ENCODE assay signal across 26 cellular contexts in the genomic region with DNA sequence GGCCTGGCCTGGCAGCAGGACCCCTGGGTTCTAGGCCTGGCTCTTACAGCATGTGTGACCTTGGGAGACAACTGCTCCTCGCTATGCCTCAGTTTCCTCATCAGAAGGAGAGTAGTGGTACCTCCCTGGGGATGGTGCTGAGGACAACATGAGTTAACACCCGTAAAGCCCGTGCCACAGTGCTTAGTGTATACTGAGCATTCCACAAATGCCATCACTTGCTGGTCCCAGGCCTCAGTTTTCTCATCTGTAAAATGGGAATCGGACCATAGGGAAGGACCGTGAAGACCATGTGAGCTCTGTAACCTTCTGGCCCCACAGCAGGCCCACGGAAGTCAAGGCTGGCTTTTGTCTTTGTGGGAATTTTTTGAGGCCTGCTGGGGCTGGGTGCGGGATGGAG.
"Had no signal": no experiment of that assay in that cellular context is flagged by ENCODE, and none has a peak within 500 bp of the region (broad histone marks: within the 10 kb centered on the region; RNA-seq: fewer than 3 reads in every experiment).

No MANE protein-coding gene starts in this region.

- FAIRE-seq: endometrium, islet of Langerhans, keratinocyte had no signal

- H3K9me3 ChIP-seq: colonic mucosa, esophagus squamous epithelium, gastrocnemius medialis, heart right ventricle, left lung, lower lobe of right lung, mucosa of descending colon had no signal

- H3K27me3 ChIP-seq: colonic mucosa had no signal

- H3K36me3 ChIP-seq: colonic mucosa, esophagus squamous epithelium, gastrocnemius medialis, heart right ventricle, left lung, lower lobe of right lung had no signal

- H3K4me3 ChIP-seq: colonic mucosa, esophagus squamous epithelium, gastrocnemius medialis, heart right ventricle, left lung, lower lobe of right lung, mucosa of descending colon had no signal

- H3K27ac ChIP-seq: colonic mucosa, epithelial cell of prostate, esophagus squamous epithelium, gastrocnemius medialis, heart right ventricle, left lung, lower lobe of right lung had no signal

- H3K4me1 ChIP-seq: colonic mucosa, gastrocnemius medialis, heart right ventricle, left lung, lower lobe of right lung had no signal

- ATAC-seq: effector memory CD8-positive, alpha-beta T cell; esophagus mucosa; gastrocnemius medialis; heart right ventricle; left cardiac atrium; left lung; left ventricle myocardium superior; lower lobe of right lung; mucosa of descending colon had no signal

- DNase-seq: colonic mucosa; cortex of kidney; effector CD8-positive, alpha-beta T cell; effector memory CD8-positive, alpha-beta T cell; endodermal cell; erythroblast; esophagus squamous epithelium; foreskin fibroblast; foreskin melanocyte; gastrocnemius medialis; glutamatergic neuron; head of caudate nucleus; heart right ventricle; hippocampal formation; left cardiac atrium; left lung; left ventricle myocardium superior; lower lobe of right lung; mesenchymal stem cell; mucosa of descending colon; naive B cell had no signal
